8 cellular contexts compared by ENCODE assay signal in genomic region chr18:48676756-48677368, GRCh38.
A peak's percentile ranks its signal among the peaks of the same experiment; 100 is the strongest.
DNase-seq lines count a peak whose midpoint lies in the region; ATAC-seq, FAIRE-seq and TF ChIP-seq lines count a peak whose summit lies in the region.

No MANE protein-coding gene starts in this region.

- H3K4me3 ChIP-seq in Peyer's patch (no peak overlapping the region), ovary (no peak overlapping the region), transverse colon (no peak overlapping the region)

- intact Hi-C loops in ovary (cut with DNase I) (loop anchor here (5.0 to 10.0 kb wide), 6 partner anchors 98 to 818 kb away; partner anchors contain the start of genes SMAD7 (in 2 of the 4), C18orf32 (in 1 of the 4) and RPL17 (in 1 of the 4)), transverse colon (cut with DNase I; ENCODE audit: low total_unique reads) (loop anchor here (10.0 kb wide), 1 partner anchor 738 kb away; no protein-coding TSS in a partner anchor)

- WGBS in ovary, 3 donors: 42 to 51% (median 43%) methylated on average over 17 of the region's 17 CpGs
- WGBS in transverse colon (ENCODE audit: low coverage in 1 of 2), 2 donors: 44% methylated on average over 17 of the region's 17 CpGs; no CpG with 5 or more reads in 1 of the 2 donors

- peak; percentile 46 for ATAC-seq in HG03432 (IDR thresholded peaks at IDR 0.05; ENCODE audit: unreplicated experiment)

- in situ Hi-C loops in transverse colon (cut with MboI; ENCODE audit: low pct_ligation_motif_present in 1 of 4, low pct_unique_long_range_greater_than_20kb in 1 of 4, low sequenced_read_pairs in 3 of 4): loop anchor here (10.0 to 25.0 kb wide), 5 partner anchors 235 to 760 kb away; no protein-coding TSS in a partner anchor

- H3K27me3 ChIP-seq in Peyer's patch (no peaks in the 10 kb centered on the region), ovary (no peaks in the 10 kb centered on the region), transverse colon (no peaks in the 10 kb centered on the region)

- TF ChIP-seq POLR2A in Peyer's patch (IDR thresholded peaks at IDR 0.05) (no peak), ovary (IDR thresholded peaks at IDR 0.05) (no peak), transverse colon (IDR thresholded peaks at IDR 0.05) (no peak)

- H3K4me1 ChIP-seq in Peyer's patch (peaks cover 3 to 29% (median 4%) of the 10 kb centered on the region in 4 donors), ovary (ENCODE audit: insufficient read depth) (peaks cover 9% of the 10 kb centered on the region), transverse colon (peaks cover 0 to 25% (median 5%) of the 10 kb centered on the region in 4 donors)

- H3K9me3 ChIP-seq in Peyer's patch (no peaks in the 10 kb centered on the region), ovary (no peaks in the 10 kb centered on the region), transverse colon (no peaks in the 10 kb centered on the region)

- FAIRE-seq in frontal cortex (lab: Jason Lieb, UNC): no peak

- H3K36me3 ChIP-seq in Peyer's patch (no peaks in the 10 kb centered on the region), ovary (no peaks in the 10 kb centered on the region), transverse colon (no peaks in the 10 kb centered on the region)

- H3K27ac ChIP-seq in Peyer's patch: no peak overlapping the region
- no peak overlapping the region for H3K27ac ChIP-seq in ovary
- H3K27ac ChIP-seq in transverse colon: no peak overlapping the region

- TF ChIP-seq EP300 in ovary (IDR thresholded peaks at IDR 0.05): no peak
- TF ChIP-seq EP300 in transverse colon (IDR thresholded peaks at IDR 0.05; ENCODE audit: low read depth): no peak

- peak; percentile 76 for DNase-seq in GM10266 (ENCODE audit: extremely low spot score)
- peak; percentile 67 to 82 (median 81) for DNase-seq in Peyer's patch
- DNase-seq in activated gamma-delta T cell (lab: John Stamatoyannopoulos, UW): peak; percentile 18
- DNase-seq in frontal cortex (ENCODE audit: low spot score in 2 of 2): peak; percentile 39 to 66
- DNase-seq in ovary: peak; percentile 64 to 82 (median 78)
- DNase-seq in transverse colon: peak; percentile 70
- no peak for DNase-seq in NCI-H187 (lab: John Stamatoyannopoulos, UW)

- TF ChIP-seq CTCF in GM10266 (IDR thresholded peaks at IDR 0.05; ENCODE audit: control insufficient read depth, insufficient read depth, low read depth, missing control alignments): peak; percentile 86
- peak; percentile 67 to 78 (median 76) for TF ChIP-seq CTCF in Peyer's patch (IDR thresholded peaks at IDR 0.05)
- TF ChIP-seq CTCF in ovary (IDR thresholded peaks at IDR 0.05): peak; percentile 69 to 87 (median 74)
- peak; percentile 83 to 92 (median 86) for TF ChIP-seq CTCF in transverse colon (IDR thresholded peaks at IDR 0.05)

Comparison
In these comparisons a context has a peak if more than half of its experiments do, and no peak if none do; other contexts are left out.
1. DNase-seq: peak in GM10266 (single experiment), Peyer's patch (3 of 3), activated gamma-delta T cell (single experiment), frontal cortex (2 of 2), ovary (5 of 5) and transverse colon (single experiment); none in NCI-H187 (0 of 2).
2. Peak in every context shown above with its lines, with median percentiles within 50 percentile points of each other: CTCF ChIP-seq.